ENCODE assay signal across 1 cellular context in genomic region chr6:37426945-37427510, GRCh38.
A peak's percentile ranks its signal among the peaks of the same experiment; 100 is the strongest.
TF ChIP-seq lines count a peak whose summit lies in the region.

No MANE protein-coding gene starts in this region.

TF ChIP-seq in K562, 482 proteins besides CTCF, POLR2A, EP300 and RAD21 (continued from another document and continues in another):
- TF ChIP-seq ZNF407 (IDR thresholded peaks at IDR 0.05; ENCODE audit: low read depth) (no peak), PREB (CRISPR knock-in tag; IDR thresholded peaks at IDR 0.05) (no peak), PRMT5 (CRISPR knock-in tag; IDR thresholded peaks at IDR 0.05) (no peak), GABPB2 (CRISPR knock-in tag; conservative IDR thresholded peaks at IDR 0.05) (no peak), TGIF2 (CRISPR knock-in tag; IDR thresholded peaks at IDR 0.05) (no peak), POLR2G (IDR thresholded peaks at IDR 0.05; ENCODE audit: low read depth, low read length) (no peak), TEAD1 (CRISPR knock-in tag; IDR thresholded peaks at IDR 0.05) (no peak), SMARCC2 (IDR thresholded peaks at IDR 0.05; ENCODE audit: low read depth) (no peak), ATF6 (CRISPR knock-in tag; IDR thresholded peaks at IDR 0.05) (no peak), ARID4B (CRISPR knock-in tag; IDR thresholded peaks at IDR 0.05) (0 out of 2 replicates have a peak, but pooled peaks have one; percentile 5), RBM22 (IDR thresholded peaks at IDR 0.05; ENCODE audit: low read depth, low read length, poor library complexity, severe bottlenecking) (no peak), ZNF699 (CRISPR knock-in tag; IDR thresholded peaks at IDR 0.05; ENCODE audit: insufficient replicate concordance) (no peak), MYC (IDR thresholded peaks at IDR 0.05; ENCODE audit: low read depth, low read length) (peak; percentile 81; the same call in 1 of the 2 replicates), MYC (CRISPR knock-in tag; IDR thresholded peaks at IDR 0.05; ENCODE audit: borderline replicate concordance, low read depth) (peak; percentile 64; the same call in 1 of the 2 replicates), ZBTB43 (CRISPR knock-in tag; IDR thresholded peaks at IDR 0.05) (no peak), ZNF586 (CRISPR knock-in tag; conservative IDR thresholded peaks at IDR 0.05) (no peak), ZNF57 (CRISPR knock-in tag; IDR thresholded peaks at IDR 0.05) (no peak), ZBTB49 (CRISPR knock-in tag; IDR thresholded peaks at IDR 0.05; ENCODE audit: borderline replicate concordance) (no peak), ZNF277 (CRISPR knock-in tag; IDR thresholded peaks at IDR 0.05; ENCODE audit: borderline replicate concordance) (no peak), NR2F6 (CRISPR knock-in tag; IDR thresholded peaks at IDR 0.05) (no peak), NCOR1 (IDR thresholded peaks at IDR 0.05) (0 out of 2 replicates have a peak, but pooled peaks have one; percentile 12)
